Comparison of ENCODE assay signal across 19 cellular contexts in the genomic region with DNA sequence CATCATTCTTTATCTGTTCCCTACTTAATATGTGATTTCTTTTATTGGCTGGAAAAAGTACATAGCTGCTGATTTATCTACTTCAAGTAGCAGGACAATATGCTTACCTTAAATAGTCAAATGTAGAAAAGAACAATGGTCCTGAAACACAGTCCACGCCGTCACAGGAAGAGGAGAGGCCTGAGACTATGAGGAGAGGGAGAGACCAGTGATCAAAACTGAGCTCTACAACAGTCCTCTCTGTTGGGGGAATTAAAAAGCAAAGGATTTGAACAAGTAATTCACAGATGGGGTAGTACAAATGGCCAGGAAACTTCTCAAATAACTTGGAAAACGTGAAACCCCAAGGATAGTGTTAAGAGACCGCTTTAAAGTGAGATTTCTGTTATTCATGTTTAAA. TPM values are rescaled to one million over a fixed set of nuclear protein-coding genes. Genes with fewer than 3 reads are reported as not detected.
DNase-seq lines count a peak whose midpoint lies in the region; ATAC-seq and TF ChIP-seq lines count a peak whose summit lies in the region.
"Had no signal": no experiment of that assay in that cellular context is flagged by ENCODE, and none has a peak within 500 bp of the region (broad histone marks: within the 10 kb centered on the region; RNA-seq: fewer than 3 reads in every experiment).

No MANE protein-coding gene starts in this region.

- H3K27ac Mint-ChIP-seq in CD4-positive, alpha-beta memory T cell, result no peak overlapping the region
- H3K27ac Mint-ChIP-seq: activated T-helper 2 cell treated with anti-CD3 and anti-CD28 coated beads, Interferon-gamma antibody, Interleukin-2, Interleukin-4, amounts not matched to agents 10 μg/mL and 5 μg/mL and 100 μg/mL, durations not matched to agents 14 hours and 24 hours and 36 hours; CD8-positive, alpha-beta T cell had no signal

- no peaks in the 10 kb centered on the region for H3K27me3 ChIP-seq in left ventricle myocardium inferior (ENCODE audit: low read depth)
- H3K27me3 ChIP-seq in right atrium auricular region, result no peaks in the 10 kb centered on the region
- H3K27me3 ChIP-seq in body of pancreas, result no peaks in the 10 kb centered on the region
- no peaks in the 10 kb centered on the region for H3K27me3 ChIP-seq in muscle layer of duodenum (ENCODE audit: low read depth, low read length)
- no peaks in the 10 kb centered on the region for H3K27me3 ChIP-seq in upper lobe of right lung
- no peaks in the 10 kb centered on the region for H3K27me3 ChIP-seq in CD4-positive, alpha-beta memory T cell (ENCODE audit: insufficient read depth, low read length)
- H3K27me3 ChIP-seq: SJCRH30 had no signal

- WGBS in body of pancreas, 2 donors, result 26 to 34% methylated on average over 4 of the region's 4 CpGs

- TF ChIP-seq CTCF in left ventricle myocardium inferior (IDR thresholded peaks at IDR 0.05; ENCODE audit: borderline replicate concordance) (no peak), right atrium auricular region (IDR thresholded peaks at IDR 0.05) (no peak), body of pancreas (IDR thresholded peaks at IDR 0.05) (no peak), upper lobe of right lung (IDR thresholded peaks at IDR 0.05) (no peak)

- no peak overlapping the region for H3K4me3 Mint-ChIP-seq in CD4-positive, alpha-beta memory T cell
- H3K4me3 Mint-ChIP-seq: CD8-positive, alpha-beta T cell; central memory CD8-positive, alpha-beta T cell had no signal

- CTCF ChIA-PET in CD4-positive, alpha-beta memory T cell (lab: Charles Lee; ENCODE audit: partially characterized antibody), result interaction anchor here (0.7 to 4.4 kb wide), 39 partner anchors 9 to 732 kb away, joined by 3 to 37 read pairs (median 4); partner anchors contain the start of gene DAW1

- H3K9me3 ChIP-seq in left ventricle myocardium inferior (replicated peaks) (no peaks in the 10 kb centered on the region), right atrium auricular region (no peaks in the 10 kb centered on the region), body of pancreas (no peaks in the 10 kb centered on the region), muscle layer of duodenum (ENCODE audit: control insufficient read depth in 1 of 2, low read length in 2 of 2) (no peaks in the 10 kb centered on the region), upper lobe of right lung (no peaks in the 10 kb centered on the region)
- no peaks in the 10 kb centered on the region for H3K9me3 ChIP-seq in CD4-positive, alpha-beta memory T cell (ENCODE audit: control insufficient read depth in 1 of 2, low read length in 2 of 2)
- H3K9me3 ChIP-seq: SJCRH30 had no signal

- H3K36me3 ChIP-seq in left ventricle myocardium inferior (no peaks in the 10 kb centered on the region), right atrium auricular region (no peaks in the 10 kb centered on the region), body of pancreas (replicated peaks in 1 of 2; ENCODE audit: insufficient read depth in 1 of 2, low read depth in 2 of 2) (no peaks in the 10 kb centered on the region), muscle layer of duodenum (ENCODE audit: control insufficient read depth in 1 of 2, insufficient read depth in 2 of 2, low read length in 2 of 2) (no peaks in the 10 kb centered on the region), upper lobe of right lung (no peaks in the 10 kb centered on the region)
- no peaks in the 10 kb centered on the region for H3K36me3 ChIP-seq in CD4-positive, alpha-beta memory T cell (ENCODE audit: insufficient read depth, low read length)
- H3K36me3 ChIP-seq: SJCRH30 had no signal

- intact Hi-C loops in left ventricle myocardium inferior (cut with micrococcal nuclease), result loop anchor here (5.0 kb wide), 2 partner anchors 108 to 363 kb away; no protein-coding TSS in a partner anchor
- intact Hi-C loops in body of pancreas (cut with DNase I), result loop anchor here (5.0 to 10.0 kb wide), 2 partner anchors 363 to 631 kb away; no protein-coding TSS in a partner anchor
- intact Hi-C loops in upper lobe of right lung (cut with DNase I), result loop anchor here (5.0 kb wide), 1 partner anchor 108 kb away; no protein-coding TSS in a partner anchor
- intact Hi-C loops in CD4-positive, alpha-beta memory T cell (cut with micrococcal nuclease), result loop anchor here (1.0 to 10.0 kb wide), 6 partner anchors 107 to 531 kb away; partner anchors contain the start of gene AGFG1

- H3K4me1 Mint-ChIP-seq in CD4-positive, alpha-beta memory T cell, result peaks cover 0 to 4% (median 2%) of the 10 kb centered on the region in 4 donors

- H3K27me3 Mint-ChIP-seq in CD4-positive, alpha-beta memory T cell, result peaks cover 0 to 3% of the 10 kb centered on the region in 2 donors

- no peaks in the 10 kb centered on the region for H3K9me3 Mint-ChIP-seq in CD4-positive, alpha-beta memory T cell
- H3K9me3 Mint-ChIP-seq: activated T-helper 2 cell treated with anti-CD3 and anti-CD28 coated beads, Interferon-gamma antibody, Interleukin-2, Interleukin-4, amounts not matched to agents 10 μg/mL and 5 μg/mL and 100 μg/mL, durations not matched to agents 14 hours and 24 hours and 36 hours; CD8-positive, alpha-beta T cell; central memory CD8-positive, alpha-beta T cell had no signal

- ATAC-seq in body of pancreas (no peak), upper lobe of right lung (no peak), HG02623 (IDR thresholded peaks at IDR 0.05; ENCODE audit: unreplicated experiment) (no peak)

- TF ChIP-seq POLR2A in body of pancreas (IDR thresholded peaks at IDR 0.05), result no peak

- DNase-seq in left ventricle myocardium inferior (no peak), right atrium auricular region (ENCODE audit: low spot score) (no peak), body of pancreas (no peak), upper lobe of right lung (no peak), OCI-M2 (lab: John Stamatoyannopoulos, UW; ENCODE audit: unreplicated experiment) (no peak)
- DNase-seq in CD4-positive, alpha-beta memory T cell, result no peak
- DNase-seq: NCI-H524 treated with DMSO at 0.1 percent for 48 hours had no signal

- POLR2A ChIA-PET in CD4-positive, alpha-beta memory T cell (lab: Charles Lee; ENCODE audit: partially characterized antibody), result interaction anchor here (0.6 kb wide), 1 partner anchor 298 kb away, joined by 5 read pairs; no protein-coding TSS in a partner anchor

- H3K4me3 ChIP-seq in left ventricle myocardium inferior (no peak overlapping the region), right atrium auricular region (no peak overlapping the region), body of pancreas (no peak overlapping the region), muscle layer of duodenum (ENCODE audit: low read depth in 1 of 2, low read length in 2 of 2) (no peak overlapping the region), upper lobe of right lung (no peak overlapping the region)
- no peak overlapping the region for H3K4me3 ChIP-seq in CD4-positive, alpha-beta memory T cell (ENCODE audit: low read length in 2 of 2)
- H3K4me3 ChIP-seq: SJCRH30 had no signal

- H3K36me3 Mint-ChIP-seq in CD4-positive, alpha-beta memory T cell, result no peaks in the 10 kb centered on the region
- H3K36me3 Mint-ChIP-seq: CD8-positive, alpha-beta T cell had no signal

- H3K27ac ChIP-seq in left ventricle myocardium inferior (replicated peaks), result peak overlapping the region; percentile 51
- peak overlapping the region in 1 of 2 donors; percentile 17 for H3K27ac ChIP-seq in right atrium auricular region
- H3K27ac ChIP-seq in body of pancreas, result peak overlapping the region in 3 of 4 donors; percentile 50 to 70 (median 60)
- H3K27ac ChIP-seq in muscle layer of duodenum (ENCODE audit: low read length), result peak overlapping the region; percentile 7
- H3K27ac ChIP-seq in upper lobe of right lung, result peak overlapping the region; percentile 49
- H3K27ac ChIP-seq in CD4-positive, alpha-beta memory T cell (ENCODE audit: low read depth, low read length), result no peak overlapping the region
- H3K27ac ChIP-seq: SJCRH30 had no signal

- H3K4me1 ChIP-seq in left ventricle myocardium inferior (peaks cover 11% of the 10 kb centered on the region), right atrium auricular region (peaks cover 0 to 11% of the 10 kb centered on the region in 2 donors), body of pancreas (peaks cover 35% of the 10 kb centered on the region), muscle layer of duodenum (ENCODE audit: control insufficient read depth in 1 of 2, insufficient read depth in 2 of 2, low read length in 2 of 2) (no peaks in the 10 kb centered on the region), upper lobe of right lung (peaks cover 7% of the 10 kb centered on the region)
- no peaks in the 10 kb centered on the region for H3K4me1 ChIP-seq in CD4-positive, alpha-beta memory T cell (ENCODE audit: insufficient read depth, low read length)
- H3K4me1 ChIP-seq: SJCRH30 had no signal

RNA-seq across cellular contexts. Expression of gene SCYGR8, which starts 20.1 kb away (rescaled TPM):
- not detected for total RNA-seq in left ventricle myocardium inferior
- not detected for total RNA-seq in right atrium auricular region
- total RNA-seq in body of pancreas, result not detected
- not detected for total RNA-seq in upper lobe of right lung
- total RNA-seq in CD4-positive, alpha-beta memory T cell, result not detected
- not detected for polyA plus RNA-seq in CD4-positive, alpha-beta memory T cell
- total RNA-seq: activated CD8-positive, alpha-beta memory T cell treated with anti-CD3 and anti-CD28 coated beads for 36 hours; activated T-helper 2 cell treated with anti-CD3 and anti-CD28 coated beads, Interferon-gamma antibody, Interleukin-2, Interleukin-4, amounts not matched to agents 10 μg/mL and 5 μg/mL and 100 μg/mL, durations not matched to agents 14 hours and 24 hours and 36 hours; CD8-positive, alpha-beta T cell; Daoy; fibroblast of villous mesenchyme; myocyte; posterior vena cava; SJCRH30 had no signal
- polyA plus RNA-seq: adipose tissue had no signal

RNA-seq across cellular contexts. Expression of gene SCYGR7, which starts 37.7 kb away (rescaled TPM):
- total RNA-seq in left ventricle myocardium inferior (not detected), right atrium auricular region (not detected), body of pancreas (not detected), upper lobe of right lung (not detected)
- total RNA-seq in CD4-positive, alpha-beta memory T cell, result not detected
- not detected for polyA plus RNA-seq in CD4-positive, alpha-beta memory T cell
- total RNA-seq: activated CD8-positive, alpha-beta memory T cell treated with anti-CD3 and anti-CD28 coated beads for 36 hours; activated T-helper 2 cell treated with anti-CD3 and anti-CD28 coated beads, Interferon-gamma antibody, Interleukin-2, Interleukin-4, amounts not matched to agents 10 μg/mL and 5 μg/mL and 100 μg/mL, durations not matched to agents 14 hours and 24 hours and 36 hours; CD8-positive, alpha-beta T cell; Daoy; fibroblast of villous mesenchyme; myocyte; posterior vena cava; SJCRH30 had no signal
- polyA plus RNA-seq: adipose tissue had no signal

RNA-seq across cellular contexts. Expression of gene SCYGR6, which starts 41.2 kb away (rescaled TPM):
- not detected for total RNA-seq in left ventricle myocardium inferior
- not detected for total RNA-seq in right atrium auricular region
- not detected for total RNA-seq in body of pancreas
- total RNA-seq in upper lobe of right lung, result not detected
- total RNA-seq in CD4-positive, alpha-beta memory T cell, result not detected
- polyA plus RNA-seq in CD4-positive, alpha-beta memory T cell, result not detected
- total RNA-seq: activated CD8-positive, alpha-beta memory T cell treated with anti-CD3 and anti-CD28 coated beads for 36 hours; activated T-helper 2 cell treated with anti-CD3 and anti-CD28 coated beads, Interferon-gamma antibody, Interleukin-2, Interleukin-4, amounts not matched to agents 10 μg/mL and 5 μg/mL and 100 μg/mL, durations not matched to agents 14 hours and 24 hours and 36 hours; CD8-positive, alpha-beta T cell; Daoy; fibroblast of villous mesenchyme; myocyte; posterior vena cava; SJCRH30 had no signal
- polyA plus RNA-seq: adipose tissue had no signal

RNA-seq across cellular contexts. Expression of gene CCL20, which starts 47.9 kb away (rescaled TPM):
- total RNA-seq in left ventricle myocardium inferior (not detected), right atrium auricular region (not detected), body of pancreas (1 to 10 TPM in 1 of 2 donors, not detected in 1; 2.6 TPM), upper lobe of right lung (4.9 TPM)
- total RNA-seq in CD4-positive, alpha-beta memory T cell, result 1 to 10 TPM; 2.6 to 3.2 TPM
- 1 to 10 TPM; 1.5 to 1.6 TPM for polyA plus RNA-seq in CD4-positive, alpha-beta memory T cell
- total RNA-seq: myocyte, posterior vena cava had no signal

RNA-seq across cellular contexts. Expression of gene SLC19A3, which starts 48.0 kb away (rescaled TPM):
- 0.74 TPM for total RNA-seq in left ventricle myocardium inferior
- 1 to 10 TPM; 1.0 to 3.5 TPM for total RNA-seq in right atrium auricular region
- 10 to 100 TPM; 11.7 to 23.4 TPM for total RNA-seq in body of pancreas
- 31.8 TPM for total RNA-seq in upper lobe of right lung
- total RNA-seq in CD4-positive, alpha-beta memory T cell, result not detected
- not detected for polyA plus RNA-seq in CD4-positive, alpha-beta memory T cell
- total RNA-seq: activated CD8-positive, alpha-beta memory T cell treated with anti-CD3 and anti-CD28 coated beads for 36 hours; activated T-helper 2 cell treated with anti-CD3 and anti-CD28 coated beads, Interferon-gamma antibody, Interleukin-2, Interleukin-4, amounts not matched to agents 10 μg/mL and 5 μg/mL and 100 μg/mL, durations not matched to agents 14 hours and 24 hours and 36 hours; CD8-positive, alpha-beta T cell; SJCRH30 had no signal
